ENCODE assay signal across 11 cellular contexts in genomic region chr1:41454406-41454805, GRCh38. TPM values are rescaled to one million over a fixed set of nuclear protein-coding genes. Genes with fewer than 3 reads are reported as not detected.
A peak's percentile ranks its signal among the peaks of the same experiment; 100 is the strongest.
DNase-seq lines count a peak whose midpoint lies in the region; ATAC-seq and TF ChIP-seq lines count a peak whose summit lies in the region.
"Had no signal": no experiment of that assay in that cellular context is flagged by ENCODE, and none has a peak within 500 bp of the region (broad histone marks: within the 10 kb centered on the region; RNA-seq: fewer than 3 reads in every experiment).

No MANE protein-coding gene starts in this region.

- H3K4me3 ChIP-seq in breast epithelium (no peak overlapping the region), colonic mucosa (no peak overlapping the region), upper lobe of right lung (no peak overlapping the region)

- DNase-seq in breast epithelium (ENCODE audit: low spot score in 2 of 2) (peak in 1 of 2 donors; percentile 92), MCF 10A (ENCODE audit: unreplicated experiment) (no peak), colonic mucosa (peak; percentile 77), midbrain (lab: John Stamatoyannopoulos, UW) (peak; percentile 88), upper lobe of right lung (no peak), NCI-H1930 (lab: John Stamatoyannopoulos, UW) (no peak), SHP77 (lab: John Stamatoyannopoulos, UW) (no peak)
- DNase-seq: activated naive CD8-positive, alpha-beta T cell treated with anti-CD3 and anti-CD28 coated beads, Interleukin-2, amount 10 ng/mL, durations not matched to agents 7 days and 5 days; T-helper 9 cell had no signal

- peak overlapping the region; percentile 27 to 70 for H3K27ac ChIP-seq in breast epithelium
- H3K27ac ChIP-seq in colonic mucosa = peak overlapping the region; percentile 22
- no peak overlapping the region for H3K27ac ChIP-seq in upper lobe of right lung

- H3K4me1 ChIP-seq in breast epithelium = peaks cover 5 to 17% of the 10 kb centered on the region in 2 donors
- H3K4me1 ChIP-seq in colonic mucosa = peaks cover 3% of the 10 kb centered on the region
- H3K4me1 ChIP-seq in upper lobe of right lung = no peaks in the 10 kb centered on the region

- H3K36me3 Mint-ChIP-seq in MCF 10A (ENCODE audit: insufficient read depth, unreplicated experiment) = no peaks in the 10 kb centered on the region
- H3K36me3 Mint-ChIP-seq: activated naive CD8-positive, alpha-beta T cell treated with anti-CD3 and anti-CD28 coated beads, Interleukin-2, amount 10 ng/mL, durations not matched to agents 7 days and 5 days had no signal

- ATAC-seq in upper lobe of right lung = peak; percentile 20
- ATAC-seq in HG02938 (IDR thresholded peaks at IDR 0.05; ENCODE audit: unreplicated experiment) = no peak

- no peak overlapping the region for H3K9ac ChIP-seq in colonic mucosa (ENCODE audit: low read depth in 2 of 2, low read length in 2 of 2)

- peaks cover 37% of the 10 kb centered on the region for H3K4me1 Mint-ChIP-seq in MCF 10A (ENCODE audit: insufficient read depth, unreplicated experiment)

- TF ChIP-seq CTCF in breast epithelium (IDR thresholded peaks at IDR 0.05) (no peak), MCF 10A (IDR thresholded peaks at IDR 0.05; ENCODE audit: unreplicated experiment) (no peak), colonic mucosa (IDR thresholded peaks at IDR 0.05) (no peak), upper lobe of right lung (IDR thresholded peaks at IDR 0.05) (no peak)

- H3K4me3 Mint-ChIP-seq in MCF 10A (ENCODE audit: unreplicated experiment) = no peak overlapping the region
- H3K4me3 Mint-ChIP-seq: activated naive CD8-positive, alpha-beta T cell treated with anti-CD3 and anti-CD28 coated beads, Interleukin-2, amount 10 ng/mL, durations not matched to agents 7 days and 5 days had no signal

- no peaks in the 10 kb centered on the region for H3K9me3 ChIP-seq in breast epithelium
- no peaks in the 10 kb centered on the region for H3K9me3 ChIP-seq in colonic mucosa
- H3K9me3 ChIP-seq in upper lobe of right lung = no peaks in the 10 kb centered on the region

- intact Hi-C loops in breast epithelium (cut with DNase I; ENCODE audit: low total_unique reads) = loop anchor here (1.0 kb wide), 1 partner anchor 25 kb away; no protein-coding TSS in a partner anchor
- intact Hi-C loops in MCF 10A (cut with micrococcal nuclease) = no loop called here
- intact Hi-C loops in colonic mucosa (cut with DNase I) = no loop called here
- intact Hi-C loops in upper lobe of right lung (cut with DNase I) = no loop called here

- POLR2A ChIA-PET in MCF 10A (lab: Yijun Ruan, JAX) = interaction anchor here (1.9 kb wide), 1 partner anchor 10 kb away, joined by 5 read pairs; no protein-coding TSS in a partner anchor

- H3K36me3 ChIP-seq in breast epithelium = no peaks in the 10 kb centered on the region
- no peaks in the 10 kb centered on the region for H3K36me3 ChIP-seq in colonic mucosa
- H3K36me3 ChIP-seq in upper lobe of right lung = no peaks in the 10 kb centered on the region

- H3K27ac Mint-ChIP-seq in MCF 10A (ENCODE audit: low read depth, unreplicated experiment) = no peak overlapping the region
- H3K27ac Mint-ChIP-seq: activated naive CD8-positive, alpha-beta T cell treated with anti-CD3 and anti-CD28 coated beads, Interleukin-2, amount 10 ng/mL, durations not matched to agents 7 days and 5 days had no signal

- H3K27me3 ChIP-seq in breast epithelium (no peaks in the 10 kb centered on the region), colonic mucosa (no peaks in the 10 kb centered on the region), upper lobe of right lung (no peaks in the 10 kb centered on the region)

- BruUV-seq in MCF 10A (replicated peaks; lab: Mats Ljungman, UMichigan) = no TSS peak

- no peaks in the 10 kb centered on the region for H3K27me3 Mint-ChIP-seq in MCF 10A (ENCODE audit: insufficient read depth, unreplicated experiment)

- no peak for TF ChIP-seq POLR2A in breast epithelium (IDR thresholded peaks at IDR 0.05)

- no peaks in the 10 kb centered on the region for H3K9me3 Mint-ChIP-seq in MCF 10A (ENCODE audit: unreplicated experiment)
- H3K9me3 Mint-ChIP-seq: activated naive CD8-positive, alpha-beta T cell treated with anti-CD3 and anti-CD28 coated beads, Interleukin-2, amount 10 ng/mL, durations not matched to agents 7 days and 5 days had no signal

- CTCF ChIA-PET in MCF 10A (lab: Yijun Ruan, JAX) = interaction anchor here (0.6 to 1.3 kb wide), 4 partner anchors 8 to 61 kb away, joined by 3 to 5 read pairs (median 4); no protein-coding TSS in a partner anchor

RNA-seq across cellular contexts. Expression of gene EDN2, which starts 30.1 kb away (rescaled TPM):
- 1 to 10 TPM in 2 of 3 donors, not detected in 1; 2.3 to 3.8 TPM for total RNA-seq in breast epithelium
- 0.58 and 0.66 TPM in 2 replicates for total RNA-seq in MCF 10A (2022)
- total RNA-seq in colonic mucosa = 10 to 100 TPM in 1 of 2 donors, 1 to 10 TPM in 1; 3.3 to 13.5 TPM
- total RNA-seq in upper lobe of right lung = not detected
- total RNA-seq: A673; activated naive CD8-positive, alpha-beta T cell treated with anti-CD3 and anti-CD28 coated beads, Interleukin-2, amount 10 ng/mL, durations not matched to agents 7 days and 5 days had no signal

Comparison
In these comparisons a context has a peak if more than half of its experiments do, and no peak if none do; other contexts are left out.
1. DNase-seq: peak in colonic mucosa (single experiment) and midbrain (single experiment); none in MCF 10A (single experiment), upper lobe of right lung (single experiment), NCI-H1930 (0 of 2) and SHP77 (0 of 2).